ENCODE assay signal across 8 cellular contexts in genomic region chr10:31602541-31603244, GRCh38.
DNase-seq lines count a peak whose midpoint lies in the region; ATAC-seq and TF ChIP-seq lines count a peak whose summit lies in the region.

No MANE protein-coding gene starts in this region.

- CTCF ChIA-PET in activated CD4-positive, alpha-beta T cell treated with anti-CD3 and anti-CD28 coated beads, Interleukin-2, amount 10 ng/mL, durations not matched to agents 7 days and 5 days (lab: Charles Lee): interaction anchor here (0.8 to 1.2 kb wide), 5 partner anchors 8 to 888 kb away, joined by 3 read pairs; no protein-coding TSS in a partner anchor

- peak overlapping the region; percentile 57 for H3K4me3 Mint-ChIP-seq in activated CD4-positive, alpha-beta T cell treated with anti-CD3 and anti-CD28 coated beads, Interleukin-2, amount 10 ng/mL, durations not matched to agents 7 days and 5 days
- H3K4me3 Mint-ChIP-seq in stimulated activated effector memory CD8-positive, alpha-beta T cell treated with anti-CD3 and anti-CD28 coated beads, Interleukin-12 subunit alpha, Interleukin-12 subunit beta, amount 100 ng/mL, for 72 hours: peak overlapping the region; percentile 76

- H3K36me3 Mint-ChIP-seq in activated CD4-positive, alpha-beta T cell treated with anti-CD3 and anti-CD28 coated beads, Interleukin-2, amount 10 ng/mL, durations not matched to agents 7 days and 5 days (ENCODE audit: low read depth): no peaks in the 10 kb centered on the region
- H3K36me3 Mint-ChIP-seq in stimulated activated effector memory CD8-positive, alpha-beta T cell treated with anti-CD3 and anti-CD28 coated beads, Interleukin-12 subunit alpha, Interleukin-12 subunit beta, amount 100 ng/mL, for 72 hours: peaks cover 4% of the 10 kb centered on the region

- no peak overlapping the region for H3K27ac Mint-ChIP-seq in activated CD4-positive, alpha-beta T cell treated with anti-CD3 and anti-CD28 coated beads, Interleukin-2, amount 10 ng/mL, durations not matched to agents 7 days and 5 days
- no peak overlapping the region for H3K27ac Mint-ChIP-seq in stimulated activated effector memory CD8-positive, alpha-beta T cell treated with anti-CD3 and anti-CD28 coated beads, Interleukin-12 subunit alpha, Interleukin-12 subunit beta, amount 100 ng/mL, for 72 hours

- DNase-seq in activated CD4-positive, alpha-beta T cell treated with anti-CD3 and anti-CD28 coated beads, Interleukin-2, amount 10 ng/mL, durations not matched to agents 7 days and 5 days: no peak
- DNase-seq in activated CD4-positive, alpha-beta T cell treated with anti-CD3 and anti-CD28 coated beads for 1 hour: no peak
- DNase-seq in NCI-H524 (lab: John Stamatoyannopoulos, UW): peak; percentile 39 to 75
- DNase-seq in coronary artery (ENCODE audit: low spot score): peak; percentile 92
- peak; percentile 58 to 78 for DNase-seq in left colon
- DNase-seq in stimulated activated effector memory CD8-positive, alpha-beta T cell treated with anti-CD3 and anti-CD28 coated beads, Interleukin-12 subunit alpha, Interleukin-12 subunit beta, amount 100 ng/mL, for 72 hours (ENCODE audit: low spot score in 2 of 2): no peak
- DNase-seq in SIG-M5 (lab: John Stamatoyannopoulos, UW): no peak
- DNase-seq in AML-193 (lab: John Stamatoyannopoulos, UW): no peak

- H3K27ac ChIP-seq in coronary artery: peak overlapping the region; percentile 93

- H3K4me1 Mint-ChIP-seq in activated CD4-positive, alpha-beta T cell treated with anti-CD3 and anti-CD28 coated beads, Interleukin-2, amount 10 ng/mL, durations not matched to agents 7 days and 5 days: peaks cover 11% of the 10 kb centered on the region
- H3K4me1 Mint-ChIP-seq in stimulated activated effector memory CD8-positive, alpha-beta T cell treated with anti-CD3 and anti-CD28 coated beads, Interleukin-12 subunit alpha, Interleukin-12 subunit beta, amount 100 ng/mL, for 72 hours: peaks cover 23% of the 10 kb centered on the region

- intact Hi-C loops in left colon (cut with DNase I, micrococcal nuclease): no loop called here

- no peaks in the 10 kb centered on the region for H3K9me3 Mint-ChIP-seq in activated CD4-positive, alpha-beta T cell treated with anti-CD3 and anti-CD28 coated beads, Interleukin-2, amount 10 ng/mL, durations not matched to agents 7 days and 5 days
- no peaks in the 10 kb centered on the region for H3K9me3 Mint-ChIP-seq in stimulated activated effector memory CD8-positive, alpha-beta T cell treated with anti-CD3 and anti-CD28 coated beads, Interleukin-12 subunit alpha, Interleukin-12 subunit beta, amount 100 ng/mL, for 72 hours

- no peaks in the 10 kb centered on the region for H3K27me3 Mint-ChIP-seq in activated CD4-positive, alpha-beta T cell treated with anti-CD3 and anti-CD28 coated beads, Interleukin-2, amount 10 ng/mL, durations not matched to agents 7 days and 5 days

- no peak for ATAC-seq in left colon
- no peak for ATAC-seq in stimulated activated effector memory CD8-positive, alpha-beta T cell treated with anti-CD3 and anti-CD28 coated beads, Interleukin-12 subunit alpha, Interleukin-12 subunit beta, amount 100 ng/mL, for 72 hours

- peak overlapping the region; percentile 89 for H3K4me3 ChIP-seq in coronary artery

- POLR2A ChIA-PET in activated CD4-positive, alpha-beta T cell treated with anti-CD3 and anti-CD28 coated beads, Interleukin-2, amount 10 ng/mL, durations not matched to agents 7 days and 5 days (lab: Charles Lee): interaction anchor here (0.6 kb wide), 1 partner anchor 290 kb away, joined by 3 read pairs; no protein-coding TSS in a partner anchor

- TF ChIP-seq CTCF in coronary artery (IDR thresholded peaks at IDR 0.05): no peak

Comparison
In these comparisons a context has a peak if more than half of its experiments do, and no peak if none do; other contexts are left out.
1. DNase-seq: peak in NCI-H524 (2 of 2), coronary artery (single experiment) and left colon (2 of 2); none in activated CD4-positive, alpha-beta T cell treated with anti-CD3 and anti-CD28 coated beads, Interleukin-2, amount 10 ng/mL, durations not matched to agents 7 days and 5 days (single experiment), activated CD4-positive, alpha-beta T cell treated with anti-CD3 and anti-CD28 coated beads for 1 hour (single experiment), stimulated activated effector memory CD8-positive, alpha-beta T cell treated with anti-CD3 and anti-CD28 coated beads, Interleukin-12 subunit alpha, Interleukin-12 subunit beta, amount 100 ng/mL, for 72 hours (0 of 2), SIG-M5 (single experiment) and AML-193 (0 of 2).